ENCODE assay signal across 1 cellular context in the genomic region with DNA sequence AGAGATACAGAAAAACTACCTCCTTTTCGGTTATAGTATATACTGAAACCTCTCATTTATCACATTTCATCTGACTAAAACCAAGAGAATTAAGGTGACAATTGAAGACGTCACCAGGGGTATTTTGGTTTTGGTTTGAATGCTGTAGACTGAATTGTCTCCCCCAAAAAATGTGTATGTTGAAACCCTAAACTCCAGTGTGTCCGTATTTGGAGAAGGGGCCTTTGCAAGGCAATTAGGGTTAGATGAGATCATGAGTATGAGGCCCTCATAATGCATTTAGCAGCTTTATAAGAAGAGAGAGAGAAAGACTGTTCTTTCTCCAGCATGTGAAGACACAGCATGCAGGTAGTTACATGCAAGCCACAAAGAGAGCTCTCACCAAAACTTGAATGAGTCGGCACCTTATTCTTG.
TF ChIP-seq lines count a peak whose summit lies in the region.

No MANE protein-coding gene starts in this region.

TF ChIP-seq in GM12878, 131 proteins besides CTCF, POLR2A, EP300 and RAD21 (continued from another document and continues in another):
- TF ChIP-seq, protein P1, sequence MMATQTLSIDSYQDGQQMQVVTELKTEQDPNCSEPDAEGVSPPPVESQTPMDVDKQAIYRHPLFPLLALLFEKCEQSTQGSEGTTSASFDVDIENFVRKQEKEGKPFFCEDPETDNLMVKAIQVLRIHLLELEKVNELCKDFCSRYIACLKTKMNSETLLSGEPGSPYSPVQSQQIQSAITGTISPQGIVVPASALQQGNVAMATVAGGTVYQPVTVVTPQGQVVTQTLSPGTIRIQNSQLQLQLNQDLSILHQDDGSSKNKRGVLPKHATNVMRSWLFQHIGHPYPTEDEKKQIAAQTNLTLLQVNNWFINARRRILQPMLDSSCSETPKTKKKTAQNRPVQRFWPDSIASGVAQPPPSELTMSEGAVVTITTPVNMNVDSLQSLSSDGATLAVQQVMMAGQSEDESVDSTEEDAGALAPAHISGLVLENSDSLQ (IDR thresholded peaks at IDR 0.05), result peak; percentile 47; the same call in 1 of the 2 replicates
- TF ChIP-seq KLF5 (IDR thresholded peaks at IDR 0.05; ENCODE audit: partially characterized antibody), result peak; percentile 21
- TF ChIP-seq, protein P2, sequence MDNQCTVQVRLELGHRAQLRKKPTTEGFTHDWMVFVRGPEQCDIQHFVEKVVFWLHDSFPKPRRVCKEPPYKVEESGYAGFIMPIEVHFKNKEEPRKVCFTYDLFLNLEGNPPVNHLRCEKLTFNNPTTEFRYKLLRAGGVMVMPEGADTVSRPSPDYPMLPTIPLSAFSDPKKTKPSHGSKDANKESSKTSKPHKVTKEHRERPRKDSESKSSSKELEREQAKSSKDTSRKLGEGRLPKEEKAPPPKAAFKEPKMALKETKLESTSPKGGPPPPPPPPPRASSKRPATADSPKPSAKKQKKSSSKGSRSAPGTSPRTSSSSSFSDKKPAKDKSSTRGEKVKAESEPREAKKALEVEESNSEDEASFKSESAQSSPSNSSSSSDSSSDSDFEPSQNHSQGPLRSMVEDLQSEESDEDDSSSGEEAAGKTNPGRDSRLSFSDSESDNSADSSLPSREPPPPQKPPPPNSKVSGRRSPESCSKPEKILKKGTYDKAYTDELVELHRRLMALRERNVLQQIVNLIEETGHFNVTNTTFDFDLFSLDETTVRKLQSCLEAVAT (IDR thresholded peaks at IDR 0.05), result peak; percentile 76
- TF ChIP-seq IKZF2 (IDR thresholded peaks at IDR 0.05), result peak; percentile 75 to 90
- peak; percentile 63 for TF ChIP-seq BCL11A (IDR thresholded peaks at IDR 0.05; ENCODE audit: low read depth, low read length)
- no peak for TF ChIP-seq TAF1 (IDR thresholded peaks at IDR 0.05; ENCODE audit: borderline replicate concordance, low read depth, low read length)
- peak; percentile 81 for TF ChIP-seq RUNX3 (IDR thresholded peaks at IDR 0.05; ENCODE audit: low read length)
- peak; percentile 80 for TF ChIP-seq BMI1 (IDR thresholded peaks at IDR 0.05; ENCODE audit: borderline replicate concordance)
- no peak for TF ChIP-seq SIX5 (IDR thresholded peaks at IDR 0.05; ENCODE audit: low read depth, low read length, severe bottlenecking)
- TF ChIP-seq POU2F2 (IDR thresholded peaks at IDR 0.05; ENCODE audit: borderline replicate concordance, low read depth, low read length), result no peak
- TF ChIP-seq JUND (IDR thresholded peaks at IDR 0.05; ENCODE audit: low read depth, low read length), result peak; percentile 60; the same call in 1 of the 2 replicates
- peak; percentile 85; the same call in 1 of the 2 replicates for TF ChIP-seq FOXM1 (IDR thresholded peaks at IDR 0.05; ENCODE audit: low read depth, low read length)
- TF ChIP-seq MEF2B (IDR thresholded peaks at IDR 0.05; ENCODE audit: partially characterized antibody, poor library complexity, severe bottlenecking), result peak; percentile 56
- TF ChIP-seq MTA2 (IDR thresholded peaks at IDR 0.05; ENCODE audit: low read depth), result peak; percentile 97
- no peak for TF ChIP-seq SIN3A (IDR thresholded peaks at IDR 0.05; ENCODE audit: low read depth, low read length)
- no peak for TF ChIP-seq TCF3 (IDR thresholded peaks at IDR 0.05; ENCODE audit: borderline replicate concordance, insufficient read depth, low read depth, low read length)
- no peak for TF ChIP-seq SUPT20H (IDR thresholded peaks at IDR 0.05; ENCODE audit: borderline replicate concordance, control insufficient read depth, low read depth, low read length)
- peak; percentile 45; the same call in 1 of the 2 replicates for TF ChIP-seq MXI1 (IDR thresholded peaks at IDR 0.05; ENCODE audit: low read depth, low read length)
- no peak for TF ChIP-seq MYB (IDR thresholded peaks at IDR 0.05; ENCODE audit: borderline replicate concordance, low read depth, low read length)
- TF ChIP-seq, protein P3, sequence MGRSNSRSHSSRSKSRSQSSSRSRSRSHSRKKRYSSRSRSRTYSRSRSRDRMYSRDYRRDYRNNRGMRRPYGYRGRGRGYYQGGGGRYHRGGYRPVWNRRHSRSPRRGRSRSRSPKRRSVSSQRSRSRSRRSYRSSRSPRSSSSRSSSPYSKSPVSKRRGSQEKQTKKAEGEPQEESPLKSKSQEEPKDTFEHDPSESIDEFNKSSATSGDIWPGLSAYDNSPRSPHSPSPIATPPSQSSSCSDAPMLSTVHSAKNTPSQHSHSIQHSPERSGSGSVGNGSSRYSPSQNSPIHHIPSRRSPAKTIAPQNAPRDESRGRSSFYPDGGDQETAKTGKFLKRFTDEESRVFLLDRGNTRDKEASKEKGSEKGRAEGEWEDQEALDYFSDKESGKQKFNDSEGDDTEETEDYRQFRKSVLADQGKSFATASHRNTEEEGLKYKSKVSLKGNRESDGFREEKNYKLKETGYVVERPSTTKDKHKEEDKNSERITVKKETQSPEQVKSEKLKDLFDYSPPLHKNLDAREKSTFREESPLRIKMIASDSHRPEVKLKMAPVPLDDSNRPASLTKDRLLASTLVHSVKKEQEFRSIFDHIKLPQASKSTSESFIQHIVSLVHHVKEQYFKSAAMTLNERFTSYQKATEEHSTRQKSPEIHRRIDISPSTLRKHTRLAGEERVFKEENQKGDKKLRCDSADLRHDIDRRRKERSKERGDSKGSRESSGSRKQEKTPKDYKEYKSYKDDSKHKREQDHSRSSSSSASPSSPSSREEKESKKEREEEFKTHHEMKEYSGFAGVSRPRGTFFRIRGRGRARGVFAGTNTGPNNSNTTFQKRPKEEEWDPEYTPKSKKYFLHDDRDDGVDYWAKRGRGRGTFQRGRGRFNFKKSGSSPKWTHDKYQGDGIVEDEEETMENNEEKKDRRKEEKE (IDR thresholded peaks at IDR 0.05), result no peak
- peak; percentile 98 for TF ChIP-seq ATF7 (IDR thresholded peaks at IDR 0.05; ENCODE audit: low read depth)
- 0 out of 2 replicates have a peak, but pooled peaks have one; percentile 25 for TF ChIP-seq GABPA (IDR thresholded peaks at IDR 0.05; ENCODE audit: low read depth)
- TF ChIP-seq, protein P4, sequence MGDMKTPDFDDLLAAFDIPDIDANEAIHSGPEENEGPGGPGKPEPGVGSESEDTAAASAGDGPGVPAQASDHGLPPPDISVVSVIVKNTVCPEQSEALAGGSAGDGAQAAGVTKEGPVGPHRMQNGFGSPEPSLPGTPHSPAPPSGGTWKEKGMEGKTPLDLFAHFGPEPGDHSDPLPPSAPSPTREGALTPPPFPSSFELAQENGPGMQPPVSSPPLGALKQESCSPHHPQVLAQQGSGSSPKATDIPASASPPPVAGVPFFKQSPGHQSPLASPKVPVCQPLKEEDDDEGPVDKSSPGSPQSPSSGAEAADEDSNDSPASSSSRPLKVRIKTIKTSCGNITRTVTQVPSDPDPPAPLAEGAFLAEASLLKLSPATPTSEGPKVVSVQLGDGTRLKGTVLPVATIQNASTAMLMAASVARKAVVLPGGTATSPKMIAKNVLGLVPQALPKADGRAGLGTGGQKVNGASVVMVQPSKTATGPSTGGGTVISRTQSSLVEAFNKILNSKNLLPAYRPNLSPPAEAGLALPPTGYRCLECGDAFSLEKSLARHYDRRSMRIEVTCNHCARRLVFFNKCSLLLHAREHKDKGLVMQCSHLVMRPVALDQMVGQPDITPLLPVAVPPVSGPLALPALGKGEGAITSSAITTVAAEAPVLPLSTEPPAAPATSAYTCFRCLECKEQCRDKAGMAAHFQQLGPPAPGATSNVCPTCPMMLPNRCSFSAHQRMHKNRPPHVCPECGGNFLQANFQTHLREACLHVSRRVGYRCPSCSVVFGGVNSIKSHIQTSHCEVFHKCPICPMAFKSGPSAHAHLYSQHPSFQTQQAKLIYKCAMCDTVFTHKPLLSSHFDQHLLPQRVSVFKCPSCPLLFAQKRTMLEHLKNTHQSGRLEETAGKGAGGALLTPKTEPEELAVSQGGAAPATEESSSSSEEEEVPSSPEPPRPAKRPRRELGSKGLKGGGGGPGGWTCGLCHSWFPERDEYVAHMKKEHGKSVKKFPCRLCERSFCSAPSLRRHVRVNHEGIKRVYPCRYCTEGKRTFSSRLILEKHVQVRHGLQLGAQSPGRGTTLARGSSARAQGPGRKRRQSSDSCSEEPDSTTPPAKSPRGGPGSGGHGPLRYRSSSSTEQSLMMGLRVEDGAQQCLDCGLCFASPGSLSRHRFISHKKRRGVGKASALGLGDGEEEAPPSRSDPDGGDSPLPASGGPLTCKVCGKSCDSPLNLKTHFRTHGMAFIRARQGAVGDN (IDR thresholded peaks at IDR 0.05), result peak; percentile 62
- no peak for TF ChIP-seq SMC3 (IDR thresholded peaks at IDR 0.05; ENCODE audit: borderline replicate concordance, low read length)
- peak; percentile 51 for TF ChIP-seq ZNF24 (IDR thresholded peaks at IDR 0.05)
- TF ChIP-seq, protein P5, sequence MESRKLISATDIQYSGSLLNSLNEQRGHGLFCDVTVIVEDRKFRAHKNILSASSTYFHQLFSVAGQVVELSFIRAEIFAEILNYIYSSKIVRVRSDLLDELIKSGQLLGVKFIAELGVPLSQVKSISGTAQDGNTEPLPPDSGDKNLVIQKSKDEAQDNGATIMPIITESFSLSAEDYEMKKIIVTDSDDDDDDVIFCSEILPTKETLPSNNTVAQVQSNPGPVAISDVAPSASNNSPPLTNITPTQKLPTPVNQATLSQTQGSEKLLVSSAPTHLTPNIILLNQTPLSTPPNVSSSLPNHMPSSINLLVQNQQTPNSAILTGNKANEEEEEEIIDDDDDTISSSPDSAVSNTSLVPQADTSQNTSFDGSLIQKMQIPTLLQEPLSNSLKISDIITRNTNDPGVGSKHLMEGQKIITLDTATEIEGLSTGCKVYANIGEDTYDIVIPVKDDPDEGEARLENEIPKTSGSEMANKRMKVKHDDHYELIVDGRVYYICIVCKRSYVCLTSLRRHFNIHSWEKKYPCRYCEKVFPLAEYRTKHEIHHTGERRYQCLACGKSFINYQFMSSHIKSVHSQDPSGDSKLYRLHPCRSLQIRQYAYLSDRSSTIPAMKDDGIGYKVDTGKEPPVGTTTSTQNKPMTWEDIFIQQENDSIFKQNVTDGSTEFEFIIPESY (IDR thresholded peaks at IDR 0.05), result peak; percentile 61; the same call in 1 of the 2 replicates
- TF ChIP-seq, protein P6, sequence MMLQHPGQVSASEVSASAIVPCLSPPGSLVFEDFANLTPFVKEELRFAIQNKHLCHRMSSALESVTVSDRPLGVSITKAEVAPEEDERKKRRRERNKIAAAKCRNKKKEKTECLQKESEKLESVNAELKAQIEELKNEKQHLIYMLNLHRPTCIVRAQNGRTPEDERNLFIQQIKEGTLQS (IDR thresholded peaks at IDR 0.05; ENCODE audit: borderline replicate concordance, extremely low read depth, low read depth, low read length), result no peak
- TF ChIP-seq ESRRA (IDR thresholded peaks at IDR 0.05; ENCODE audit: low read length), result 0 out of 2 replicates have a peak, but pooled peaks have one; percentile 54
- peak in 1 of 2 experiments; percentile 49; a peak in 1 of 4 replicates for TF ChIP-seq ETV6 (conservative IDR thresholded peaks at IDR 0.05 in 1 of 2, IDR thresholded peaks at IDR 0.05 in 1 of 2; ENCODE audit: borderline replicate concordance in 1 of 2, low read depth in 1 of 2)
- TF ChIP-seq CREM (IDR thresholded peaks at IDR 0.05; ENCODE audit: low read depth), result peak; percentile 85
- TF ChIP-seq, protein P7, sequence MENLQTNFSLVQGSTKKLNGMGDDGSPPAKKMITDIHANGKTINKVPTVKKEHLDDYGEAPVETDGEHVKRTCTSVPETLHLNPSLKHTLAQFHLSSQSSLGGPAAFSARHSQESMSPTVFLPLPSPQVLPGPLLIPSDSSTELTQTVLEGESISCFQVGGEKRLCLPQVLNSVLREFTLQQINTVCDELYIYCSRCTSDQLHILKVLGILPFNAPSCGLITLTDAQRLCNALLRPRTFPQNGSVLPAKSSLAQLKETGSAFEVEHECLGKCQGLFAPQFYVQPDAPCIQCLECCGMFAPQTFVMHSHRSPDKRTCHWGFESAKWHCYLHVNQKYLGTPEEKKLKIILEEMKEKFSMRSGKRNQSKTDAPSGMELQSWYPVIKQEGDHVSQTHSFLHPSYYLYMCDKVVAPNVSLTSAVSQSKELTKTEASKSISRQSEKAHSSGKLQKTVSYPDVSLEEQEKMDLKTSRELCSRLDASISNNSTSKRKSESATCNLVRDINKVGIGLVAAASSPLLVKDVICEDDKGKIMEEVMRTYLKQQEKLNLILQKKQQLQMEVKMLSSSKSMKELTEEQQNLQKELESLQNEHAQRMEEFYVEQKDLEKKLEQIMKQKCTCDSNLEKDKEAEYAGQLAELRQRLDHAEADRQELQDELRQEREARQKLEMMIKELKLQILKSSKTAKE (IDR thresholded peaks at IDR 0.05; ENCODE audit: low read depth, poor library complexity, severe bottlenecking), result peak; percentile 88
- TF ChIP-seq, protein P8, sequence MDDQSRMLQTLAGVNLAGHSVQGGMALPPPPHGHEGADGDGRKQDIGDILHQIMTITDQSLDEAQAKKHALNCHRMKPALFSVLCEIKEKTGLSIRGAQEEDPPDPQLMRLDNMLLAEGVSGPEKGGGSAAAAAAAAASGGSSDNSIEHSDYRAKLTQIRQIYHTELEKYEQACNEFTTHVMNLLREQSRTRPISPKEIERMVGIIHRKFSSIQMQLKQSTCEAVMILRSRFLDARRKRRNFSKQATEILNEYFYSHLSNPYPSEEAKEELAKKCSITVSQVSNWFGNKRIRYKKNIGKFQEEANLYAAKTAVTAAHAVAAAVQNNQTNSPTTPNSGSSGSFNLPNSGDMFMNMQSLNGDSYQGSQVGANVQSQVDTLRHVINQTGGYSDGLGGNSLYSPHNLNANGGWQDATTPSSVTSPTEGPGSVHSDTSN (IDR thresholded peaks at IDR 0.05; ENCODE audit: insufficient replicate concordance, low read depth, low read length), result no peak
- TF ChIP-seq, protein P9, sequence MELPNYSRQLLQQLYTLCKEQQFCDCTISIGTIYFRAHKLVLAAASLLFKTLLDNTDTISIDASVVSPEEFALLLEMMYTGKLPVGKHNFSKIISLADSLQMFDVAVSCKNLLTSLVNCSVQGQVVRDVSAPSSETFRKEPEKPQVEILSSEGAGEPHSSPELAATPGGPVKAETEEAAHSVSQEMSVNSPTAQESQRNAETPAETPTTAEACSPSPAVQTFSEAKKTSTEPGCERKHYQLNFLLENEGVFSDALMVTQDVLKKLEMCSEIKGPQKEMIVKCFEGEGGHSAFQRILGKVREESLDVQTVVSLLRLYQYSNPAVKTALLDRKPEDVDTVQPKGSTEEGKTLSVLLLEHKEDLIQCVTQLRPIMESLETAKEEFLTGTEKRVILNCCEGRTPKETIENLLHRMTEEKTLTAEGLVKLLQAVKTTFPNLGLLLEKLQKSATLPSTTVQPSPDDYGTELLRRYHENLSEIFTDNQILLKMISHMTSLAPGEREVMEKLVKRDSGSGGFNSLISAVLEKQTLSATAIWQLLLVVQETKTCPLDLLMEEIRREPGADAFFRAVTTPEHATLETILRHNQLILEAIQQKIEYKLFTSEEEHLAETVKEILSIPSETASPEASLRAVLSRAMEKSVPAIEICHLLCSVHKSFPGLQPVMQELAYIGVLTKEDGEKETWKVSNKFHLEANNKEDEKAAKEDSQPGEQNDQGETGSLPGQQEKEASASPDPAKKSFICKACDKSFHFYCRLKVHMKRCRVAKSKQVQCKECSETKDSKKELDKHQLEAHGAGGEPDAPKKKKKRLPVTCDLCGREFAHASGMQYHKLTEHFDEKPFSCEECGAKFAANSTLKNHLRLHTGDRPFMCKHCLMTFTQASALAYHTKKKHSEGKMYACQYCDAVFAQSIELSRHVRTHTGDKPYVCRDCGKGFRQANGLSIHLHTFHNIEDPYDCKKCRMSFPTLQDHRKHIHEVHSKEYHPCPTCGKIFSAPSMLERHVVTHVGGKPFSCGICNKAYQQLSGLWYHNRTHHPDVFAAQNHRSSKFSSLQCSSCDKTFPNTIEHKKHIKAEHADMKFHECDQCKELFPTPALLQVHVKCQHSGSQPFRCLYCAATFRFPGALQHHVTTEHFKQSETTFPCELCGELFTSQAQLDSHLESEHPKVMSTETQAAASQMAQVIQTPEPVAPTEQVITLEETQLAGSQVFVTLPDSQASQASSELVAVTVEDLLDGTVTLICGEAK (IDR thresholded peaks at IDR 0.05; ENCODE audit: borderline replicate concordance), result no peak
- TF ChIP-seq CHD4 (IDR thresholded peaks at IDR 0.05), result no peak
- TF ChIP-seq ZNF207 (IDR thresholded peaks at IDR 0.05; ENCODE audit: borderline replicate concordance), result 0 out of 2 replicates have a peak, but pooled peaks have one; percentile 29
